ENCODE assay signal across 1 cellular context in genomic region chr9:129596541-129597328, GRCh38.
A peak's percentile ranks its signal among the peaks of the same experiment; 100 is the strongest.
TF ChIP-seq lines count a peak whose summit lies in the region.

No MANE protein-coding gene starts in this region.

TF ChIP-seq in GM12878, 131 proteins besides CTCF, POLR2A, EP300 and RAD21 (continued from another document):
- no peak for TF ChIP-seq SKIL (IDR thresholded peaks at IDR 0.05; ENCODE audit: low read depth, poor library complexity, severe bottlenecking)
- TF ChIP-seq SMARCA5 (IDR thresholded peaks at IDR 0.05): 0 out of 2 replicates have a peak, but pooled peaks have one; percentile 23
- no peak for TF ChIP-seq ZBTB40 (IDR thresholded peaks at IDR 0.05; ENCODE audit: borderline replicate concordance)
- TF ChIP-seq ZNF274 (IDR thresholded peaks at IDR 0.05; ENCODE audit: insufficient read depth, insufficient read length): no peak
- TF ChIP-seq MTA2 (IDR thresholded peaks at IDR 0.05; ENCODE audit: low read depth): 0 out of 2 replicates have a peak, but pooled peaks have one; percentile 14
- peak in 1 of 2 experiments; percentile 21; a peak in 1 of 3 replicates for TF ChIP-seq EGR1 (IDR thresholded peaks at IDR 0.05; ENCODE audit: borderline replicate concordance in 1 of 2, low read depth in 2 of 2, low read length in 2 of 2)
- peak; percentile 89 for TF ChIP-seq ZBTB33 (IDR thresholded peaks at IDR 0.05)
- TF ChIP-seq RELB (IDR thresholded peaks at IDR 0.05; ENCODE audit: low read depth): 0 out of 2 replicates have a peak, but pooled peaks have one; percentile 30
